ENCODE assay signal across 8 cellular contexts in the genomic region with DNA sequence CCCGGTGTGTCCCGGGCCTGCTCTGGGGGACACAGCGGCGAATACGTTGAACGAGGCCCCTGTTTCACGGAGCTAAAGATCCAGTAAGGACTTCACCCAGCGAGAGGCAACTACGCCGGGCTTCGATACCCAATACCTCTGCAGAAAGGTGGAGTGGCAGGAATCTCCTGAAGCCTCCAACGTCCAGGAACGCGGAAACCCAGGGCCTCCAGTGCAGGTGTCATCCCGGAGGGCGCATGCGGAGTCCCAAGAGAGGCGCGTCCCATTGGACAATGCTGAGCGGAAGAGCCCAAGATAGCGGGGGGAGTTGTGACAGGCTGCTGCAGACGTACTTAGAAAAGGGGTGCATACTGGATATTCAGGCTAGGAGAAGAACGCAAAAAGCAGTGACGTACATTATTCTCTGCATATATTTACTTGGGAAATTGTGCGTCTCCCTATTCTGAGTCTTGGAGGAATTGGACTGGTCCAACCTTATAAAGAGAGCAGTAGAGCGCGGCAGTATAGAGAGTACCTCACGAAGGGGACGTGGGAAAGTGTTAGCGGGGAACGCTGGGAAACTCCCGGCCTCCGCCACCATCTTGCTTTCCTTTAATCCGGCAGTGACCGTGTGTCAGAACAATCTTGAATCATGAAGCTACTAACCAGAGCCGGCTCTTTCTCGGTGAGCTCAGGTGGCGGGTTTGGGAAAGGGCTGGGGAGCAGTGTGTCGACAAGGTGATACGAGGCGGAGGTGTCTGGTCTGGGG.
DNase-seq lines count a peak whose midpoint lies in the region; ATAC-seq lines count a peak whose summit lies in the region.

A gene (plus strand): TSS at position 569 of the 748 bp plus-strand sequence. CDS start 63 bp downstream, at position 632.

- H3K27ac ChIP-seq in BLaER1 (peak within 1 kb of the TSS; percentile 100), cingulate gyrus (ENCODE audit: low read depth, low read length) (peak within 1 kb of the TSS; percentile 99), layer of hippocampus (ENCODE audit: low read depth, low read length) (peak within 1 kb of the TSS; percentile 100)

- H3K4me3 ChIP-seq in BLaER1: peak within 1 kb of the TSS; percentile 91

- H3K36me3 ChIP-seq in BLaER1: peaks cover 25% of the 10 kb centered on the region

- peaks cover 75% of the 10 kb centered on the region for H4K20me1 ChIP-seq in BLaER1

- H3K27me3 ChIP-seq in BLaER1 (no peaks in the 10 kb centered on the region), layer of hippocampus (ENCODE audit: control insufficient read depth, insufficient read depth, low read length) (no peaks in the 10 kb centered on the region)

- H3K9me3 ChIP-seq in BLaER1: no peaks in the 10 kb centered on the region

- H3K9ac ChIP-seq in BLaER1: peak within 1 kb of the TSS; percentile 100

- peak; percentile 93 for ATAC-seq in GM19324 (IDR thresholded peaks at IDR 0.05; ENCODE audit: low FRiP score, unreplicated experiment)
- peak; percentile 90 for ATAC-seq in HG03460 (IDR thresholded peaks at IDR 0.05; ENCODE audit: unreplicated experiment)

- peak; percentile 94 for DNase-seq in NCI-H524 treated with DMSO at 0.1 percent for 48 hours (lab: John Stamatoyannopoulos, UW)
- peak; percentile 84 to 87 for DNase-seq in activated CD4-positive, alpha-beta T cell treated with anti-CD3 and anti-CD28 coated beads for 4 hours
- peak; percentile 67 to 81 (median 76) for DNase-seq in stimulated activated CD4-positive, alpha-beta T cell treated with anti-CD3 and anti-CD28 coated beads, Interleukin-1b, Interleukin-23, amount 100 ng/mL, for 24 hours (ENCODE audit: low read depth in 4 of 4, low spot score in 1 of 4)

- H3K4me1 ChIP-seq in BLaER1: peaks cover 55% of the 10 kb centered on the region

- peak within 1 kb of the TSS; percentile 99 for H3K4me2 ChIP-seq in BLaER1

Comparison
In these comparisons a context has a peak if more than half of its experiments do, and no peak if none do; other contexts are left out.
1. Peak in every context shown above with its lines: DNase-seq, ATAC-seq, H3K4me3 ChIP-seq and H3K27ac ChIP-seq.